ENCODE assay signal across 1 cellular context in genomic region chr3:43023066-43023465, GRCh38.
TF ChIP-seq lines count a peak whose summit lies in the region.

No MANE protein-coding gene starts in this region.

TF ChIP-seq in GM23338, 12 proteins besides CTCF, POLR2A, EP300 and RAD21 (continued from another document):
- no peak for TF ChIP-seq ZNF462 (CRISPR knock-in tag; IDR thresholded peaks at IDR 0.05)
- no peak for TF ChIP-seq STAT1 (IDR thresholded peaks at IDR 0.05; ENCODE audit: unreplicated experiment)
- TF ChIP-seq EZH2phosphoT487 (IDR thresholded peaks at IDR 0.05; ENCODE audit: unreplicated experiment), result no peak
- TF ChIP-seq REST (IDR thresholded peaks at IDR 0.05; ENCODE audit: unreplicated experiment), result no peak
TF ChIP-seq in GM23338: peak in this region for 0.
